Comparison of ENCODE assay signal across 9 cellular contexts in the genomic region with DNA sequence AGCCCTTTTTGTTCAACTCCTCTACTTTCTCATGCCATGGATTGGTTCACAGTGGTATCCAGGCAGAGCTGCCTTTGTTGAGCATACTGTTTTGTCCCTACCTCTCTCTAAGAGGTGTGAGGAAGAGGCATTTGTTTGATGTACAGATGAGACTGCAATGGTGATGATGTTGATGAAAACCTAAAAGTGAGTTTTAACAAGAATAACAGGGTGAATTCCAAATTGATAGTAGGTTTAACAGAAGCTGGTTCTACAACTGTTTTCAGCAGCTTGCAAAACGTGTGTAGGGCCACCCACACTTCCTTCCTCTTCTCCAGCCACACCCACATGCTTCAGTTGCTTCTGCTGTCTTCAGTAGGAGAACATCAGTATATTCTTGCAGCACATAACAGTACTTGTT.
A peak's percentile ranks its signal among the peaks of the same experiment; 100 is the strongest.
DNase-seq lines count a peak whose midpoint lies in the region; ATAC-seq and TF ChIP-seq lines count a peak whose summit lies in the region.
"Had no signal": no experiment of that assay in that cellular context is flagged by ENCODE, and none has a peak within 500 bp of the region (broad histone marks: within the 10 kb centered on the region; RNA-seq: fewer than 3 reads in every experiment).

No MANE protein-coding gene starts in this region.

- ATAC-seq in HG03354 (IDR thresholded peaks at IDR 0.05; ENCODE audit: poor library complexity, severe bottlenecking, unreplicated experiment), result peak; percentile 82

- no peak overlapping the region for H3K4me3 ChIP-seq in epithelial cell of esophagus (ENCODE audit: low read length)

- DNase-seq in activated CD8-positive, alpha-beta memory T cell treated with anti-CD3 and anti-CD28 coated beads for 1 hour (ENCODE audit: extremely low read depth in 1 of 2, low read depth in 1 of 2), result peak; percentile 28 to 34
- DNase-seq in activated CD8-positive, alpha-beta memory T cell treated with anti-CD3 and anti-CD28 coated beads, Interleukin-2, amount 50 U/mL, for 48 hours, result no peak
- DNase-seq in epithelial cell of esophagus (ENCODE audit: low read depth) (peak; percentile 72), superior temporal gyrus (ENCODE audit: extremely low spot score) (no peak), NCI-H446 treated with DMSO at 0.1 percent for 48 hours (lab: John Stamatoyannopoulos, UW) (no peak)
- DNase-seq in stimulated activated CD8-positive, alpha-beta memory T cell treated with anti-CD3 and anti-CD28 coated beads, Interleukin-7, amount 100 ng/mL, for 4 hours (ENCODE audit: low read depth in 2 of 2), result peak; percentile 53 to 66

- H3K27ac ChIP-seq in VCaP, result peak overlapping the region; percentile 90
- H3K27ac ChIP-seq: 22Rv1 had no signal

- TF ChIP-seq CTCF in VCaP (conservative IDR thresholded peaks at IDR 0.05) (no peak), epithelial cell of esophagus (IDR thresholded peaks at IDR 0.05; ENCODE audit: insufficient read depth, low read depth, low read length, missing control alignments) (no peak)

Comparison
In these comparisons a context has a peak if more than half of its experiments do, and no peak if none do; other contexts are left out.
1. DNase-seq: peak in activated CD8-positive, alpha-beta memory T cell treated with anti-CD3 and anti-CD28 coated beads for 1 hour (2 of 2), epithelial cell of esophagus (single experiment) and stimulated activated CD8-positive, alpha-beta memory T cell treated with anti-CD3 and anti-CD28 coated beads, Interleukin-7, amount 100 ng/mL, for 4 hours (2 of 2); none in activated CD8-positive, alpha-beta memory T cell treated with anti-CD3 and anti-CD28 coated beads, Interleukin-2, amount 50 U/mL, for 48 hours (single experiment), superior temporal gyrus (single experiment) and NCI-H446 treated with DMSO at 0.1 percent for 48 hours (single experiment).